Comparison of ENCODE assay signal across 2 cellular contexts in the genomic region with DNA sequence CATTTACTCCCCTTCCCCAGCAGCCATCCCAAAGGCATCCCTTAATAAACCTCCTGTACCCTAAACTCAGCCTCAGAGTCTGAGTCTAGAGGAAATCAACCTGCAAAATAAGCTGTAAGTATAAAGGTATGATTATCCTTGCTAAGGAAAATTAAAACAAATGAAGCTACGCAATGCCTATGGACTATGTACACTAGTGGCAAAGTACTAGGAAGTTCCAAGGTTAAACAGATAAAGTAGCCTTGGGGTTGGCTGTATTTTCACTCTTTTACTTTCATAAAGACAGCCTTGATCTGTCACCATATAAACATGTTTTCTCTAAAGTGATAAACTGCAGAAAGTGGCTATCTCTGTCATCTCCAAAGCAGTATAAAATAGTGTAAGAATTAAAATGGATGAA.
TF ChIP-seq lines count a peak whose summit lies in the region.

No MANE protein-coding gene starts in this region.

TF ChIP-seq in HepG2, 621 proteins besides CTCF, POLR2A, EP300 and RAD21:
- TF ChIP-seq ZNF256 (CRISPR knock-in tag; conservative IDR thresholded peaks at IDR 0.05) (no peak), SMAD3 (CRISPR knock-in tag; IDR thresholded peaks at IDR 0.05) (no peak), HNF4A (CRISPR knock-in tag; IDR thresholded peaks at IDR 0.05) (peak; percentile 64)
- TF ChIP-seq, protein P1, sequence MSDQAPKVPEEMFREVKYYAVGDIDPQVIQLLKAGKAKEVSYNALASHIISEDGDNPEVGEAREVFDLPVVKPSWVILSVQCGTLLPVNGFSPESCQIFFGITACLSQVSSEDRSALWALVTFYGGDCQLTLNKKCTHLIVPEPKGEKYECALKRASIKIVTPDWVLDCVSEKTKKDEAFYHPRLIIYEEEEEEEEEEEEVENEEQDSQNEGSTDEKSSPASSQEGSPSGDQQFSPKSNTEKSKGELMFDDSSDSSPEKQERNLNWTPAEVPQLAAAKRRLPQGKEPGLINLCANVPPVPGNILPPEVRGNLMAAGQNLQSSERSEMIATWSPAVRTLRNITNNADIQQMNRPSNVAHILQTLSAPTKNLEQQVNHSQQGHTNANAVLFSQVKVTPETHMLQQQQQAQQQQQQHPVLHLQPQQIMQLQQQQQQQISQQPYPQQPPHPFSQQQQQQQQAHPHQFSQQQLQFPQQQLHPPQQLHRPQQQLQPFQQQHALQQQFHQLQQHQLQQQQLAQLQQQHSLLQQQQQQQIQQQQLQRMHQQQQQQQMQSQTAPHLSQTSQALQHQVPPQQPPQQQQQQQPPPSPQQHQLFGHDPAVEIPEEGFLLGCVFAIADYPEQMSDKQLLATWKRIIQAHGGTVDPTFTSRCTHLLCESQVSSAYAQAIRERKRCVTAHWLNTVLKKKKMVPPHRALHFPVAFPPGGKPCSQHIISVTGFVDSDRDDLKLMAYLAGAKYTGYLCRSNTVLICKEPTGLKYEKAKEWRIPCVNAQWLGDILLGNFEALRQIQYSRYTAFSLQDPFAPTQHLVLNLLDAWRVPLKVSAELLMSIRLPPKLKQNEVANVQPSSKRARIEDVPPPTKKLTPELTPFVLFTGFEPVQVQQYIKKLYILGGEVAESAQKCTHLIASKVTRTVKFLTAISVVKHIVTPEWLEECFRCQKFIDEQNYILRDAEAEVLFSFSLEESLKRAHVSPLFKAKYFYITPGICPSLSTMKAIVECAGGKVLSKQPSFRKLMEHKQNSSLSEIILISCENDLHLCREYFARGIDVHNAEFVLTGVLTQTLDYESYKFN (CRISPR knock-in tag; conservative IDR thresholded peaks at IDR 0.05), result 0 out of 2 replicates have a peak, but pooled peaks have one; percentile 13

TF ChIP-seq in A549, 52 proteins besides CTCF, POLR2A, EP300 and RAD21:
- TF ChIP-seq KDM5A (IDR thresholded peaks at IDR 0.05) (no peak), KDM1A (IDR thresholded peaks at IDR 0.05; ENCODE audit: low read depth) (no peak), NFE2L2 (conservative IDR thresholded peaks at IDR 0.05; ENCODE audit: low read length) (no peak), ZC3H11A (IDR thresholded peaks at IDR 0.05) (no peak), RNF2 (IDR thresholded peaks at IDR 0.05; ENCODE audit: borderline replicate concordance, low read depth) (no peak), FOSL2 (IDR thresholded peaks at IDR 0.05) (no peak), FOSL2 (CRISPR knock-in tag; IDR thresholded peaks at IDR 0.05) (no peak), JUNB (IDR thresholded peaks at IDR 0.05) (no peak), EHMT2 (IDR thresholded peaks at IDR 0.05; ENCODE audit: low read depth) (no peak), ZNF302 (CRISPR knock-in tag; IDR thresholded peaks at IDR 0.05) (no peak), FOSB (CRISPR knock-in tag; IDR thresholded peaks at IDR 0.05) (no peak), HDAC2 (IDR thresholded peaks at IDR 0.05) (no peak), ESRRA (IDR thresholded peaks at IDR 0.05; ENCODE audit: borderline replicate concordance, low read length) (no peak), TFCP2L1 (CRISPR knock-in tag; IDR thresholded peaks at IDR 0.05) (no peak), CEBPB (IDR thresholded peaks at IDR 0.05) (no peak), RARB (CRISPR knock-in tag; IDR thresholded peaks at IDR 0.05) (no peak), CHD4 (IDR thresholded peaks at IDR 0.05; ENCODE audit: borderline replicate concordance) (no peak), MAFK (IDR thresholded peaks at IDR 0.05; ENCODE audit: partially characterized antibody) (no peak)
